Comparison of ENCODE assay signal across 17 cellular contexts in genomic region chr18:79479761-79480161, GRCh38.
DNase-seq lines count a peak whose midpoint lies in the region; ATAC-seq and TF ChIP-seq lines count a peak whose summit lies in the region.
"Had no signal": no experiment of that assay in that cellular context is flagged by ENCODE, and none has a peak within 500 bp of the region (broad histone marks: within the 10 kb centered on the region; RNA-seq: fewer than 3 reads in every experiment).

No MANE protein-coding gene starts in this region.

- no peaks in the 10 kb centered on the region for H3K79me2 ChIP-seq in Karpas-422 (ENCODE audit: low read length)

- no peak overlapping the region for H3K4me3 Mint-ChIP-seq in glutamatergic neuron (ENCODE audit: unreplicated experiment)
- H3K4me3 Mint-ChIP-seq: CD4-positive, alpha-beta memory T cell; H9 had no signal

- no peak for TF ChIP-seq EP300 in ovary (IDR thresholded peaks at IDR 0.05)

- H3K36me3 ChIP-seq in left ventricle myocardium inferior: peaks cover 4% of the 10 kb centered on the region
- no peaks in the 10 kb centered on the region for H3K36me3 ChIP-seq in ovary
- H3K36me3 ChIP-seq in aorta (ENCODE audit: control insufficient read depth in 1 of 2, insufficient read depth in 2 of 2, low read length in 1 of 2): no peaks in the 10 kb centered on the region
- H3K36me3 ChIP-seq in Karpas-422 (ENCODE audit: insufficient read depth, low read length): no peaks in the 10 kb centered on the region

- no peak overlapping the region for H2AFZ ChIP-seq in Karpas-422 (ENCODE audit: low read length)

- no peak overlapping the region for H3K4me3 ChIP-seq in left ventricle myocardium inferior
- no peak overlapping the region for H3K4me3 ChIP-seq in ovary
- H3K4me3 ChIP-seq in aorta (ENCODE audit: low read length in 2 of 2): no peak overlapping the region
- no peak overlapping the region for H3K4me3 ChIP-seq in Karpas-422 (ENCODE audit: low read length)
- H3K4me3 ChIP-seq: Peyer's patch had no signal

- H3K9ac ChIP-seq in Karpas-422 (ENCODE audit: low read length): no peak overlapping the region

- no peak for TF ChIP-seq POLR2A in ovary (IDR thresholded peaks at IDR 0.05)

- ATAC-seq in aorta (ENCODE audit: low FRiP score): no peak

- DNase-seq in left ventricle myocardium inferior: peak; percentile 6
- DNase-seq in cardiac septum (ENCODE audit: low spot score): no peak
- peak; percentile 16 for DNase-seq in glutamatergic neuron
- peak in 3 of 5 donors; percentile 16 to 29 (median 18) for DNase-seq in ovary
- DNase-seq in aorta: peak; percentile 38 to 67
- no peak for DNase-seq in Kasumi-1 (lab: John Stamatoyannopoulos, UW)
- DNase-seq in Karpas-422: no peak
- no peak for DNase-seq in GM20000 (ENCODE audit: low spot score)
- DNase-seq: AML-193; CD4-positive, alpha-beta memory T cell; H9; NCI-H1105; NCI-H1694; NCI-H2227 treated with DMSO at 0.1 percent for 48 hours; NCI-H524; SIG-M5 had no signal

- H3K27ac Mint-ChIP-seq in glutamatergic neuron (ENCODE audit: unreplicated experiment): no peak overlapping the region

- no peak for TF ChIP-seq CTCF in left ventricle myocardium inferior (IDR thresholded peaks at IDR 0.05; ENCODE audit: borderline replicate concordance)
- no peak for TF ChIP-seq CTCF in glutamatergic neuron (IDR thresholded peaks at IDR 0.05; ENCODE audit: partially characterized antibody, unreplicated experiment)
- no peak for TF ChIP-seq CTCF in ovary (IDR thresholded peaks at IDR 0.05)
- no peak for TF ChIP-seq CTCF in GM20000 (IDR thresholded peaks at IDR 0.05; ENCODE audit: extremely low read depth, missing control alignments)

- H3K27me3 ChIP-seq in left ventricle myocardium inferior (ENCODE audit: low read depth): no peaks in the 10 kb centered on the region
- no peaks in the 10 kb centered on the region for H3K27me3 ChIP-seq in ovary
- H3K27me3 ChIP-seq in aorta (ENCODE audit: control insufficient read depth in 1 of 2, insufficient read depth in 2 of 2, low read length in 1 of 2): no peaks in the 10 kb centered on the region
- H3K27me3 ChIP-seq in Karpas-422 (ENCODE audit: low read length): no peaks in the 10 kb centered on the region
- H3K27me3 ChIP-seq: Peyer's patch had no signal

- no peak overlapping the region for H3K4me2 ChIP-seq in Karpas-422 (ENCODE audit: low read depth, low read length, poor library complexity, severe bottlenecking)

- no peaks in the 10 kb centered on the region for H3K4me1 Mint-ChIP-seq in glutamatergic neuron (ENCODE audit: low read depth, unreplicated experiment)

- no peaks in the 10 kb centered on the region for H3K9me2 ChIP-seq in Karpas-422 (replicated peaks; ENCODE audit: insufficient read depth, low read length)

- no peaks in the 10 kb centered on the region for H4K20me1 ChIP-seq in Karpas-422 (ENCODE audit: insufficient read depth, low read depth, low read length)

- no peaks in the 10 kb centered on the region for H3K9me3 ChIP-seq in left ventricle myocardium inferior (replicated peaks)
- no peaks in the 10 kb centered on the region for H3K9me3 ChIP-seq in ovary
- no peaks in the 10 kb centered on the region for H3K9me3 ChIP-seq in aorta (ENCODE audit: control insufficient read depth, low read length)
- H3K9me3 ChIP-seq in Karpas-422 (ENCODE audit: low read length): no peaks in the 10 kb centered on the region
- H3K9me3 ChIP-seq: Peyer's patch had no signal

- H3K27ac ChIP-seq in left ventricle myocardium inferior (replicated peaks): no peak overlapping the region
- no peak overlapping the region for H3K27ac ChIP-seq in ovary
- no peak overlapping the region for H3K27ac ChIP-seq in aorta (ENCODE audit: low read depth in 1 of 2, low read length in 2 of 2)
- no peak overlapping the region for H3K27ac ChIP-seq in Karpas-422 (ENCODE audit: low read length)
- H3K27ac ChIP-seq: Peyer's patch had no signal

- H3K36me3 Mint-ChIP-seq in glutamatergic neuron (ENCODE audit: unreplicated experiment): peaks cover 8% of the 10 kb centered on the region

- H3K4me1 ChIP-seq in left ventricle myocardium inferior (peaks cover under 1% of the 10 kb centered on the region), ovary (ENCODE audit: insufficient read depth) (peaks cover 3% of the 10 kb centered on the region), aorta (ENCODE audit: control insufficient read depth in 1 of 2, insufficient read depth in 2 of 2, low read length in 2 of 2) (no peaks in the 10 kb centered on the region), Karpas-422 (ENCODE audit: low read length) (no peaks in the 10 kb centered on the region)
- H3K4me1 ChIP-seq: Peyer's patch had no signal

- H3K9me3 Mint-ChIP-seq in glutamatergic neuron (ENCODE audit: unreplicated experiment): peaks cover 5% of the 10 kb centered on the region
- H3K9me3 Mint-ChIP-seq: H9 had no signal

- intact Hi-C loops in left ventricle myocardium inferior (cut with micrococcal nuclease) (no loop called here), cardiac septum (cut with DNase I) (no loop called here), ovary (cut with DNase I) (loop anchor here in 1 of 4 donors (10.0 kb wide), 1 partner anchor 165 kb away; no protein-coding TSS in a partner anchor), aorta (cut with DNase I) (no loop called here)

- WGBS in ovary, 3 donors: 88 to 95% (median 92%) methylated on average over 20 of the region's 20 CpGs
- 94 to 95% methylated on average over 20 of the region's 20 CpGs for WGBS in aorta, 2 donors

- peaks cover 4% of the 10 kb centered on the region for H3K27me3 Mint-ChIP-seq in glutamatergic neuron (ENCODE audit: unreplicated experiment)
- H3K27me3 Mint-ChIP-seq: CD4-positive, alpha-beta memory T cell had no signal

Comparison
In these comparisons a context has a peak if more than half of its experiments do, and no peak if none do; other contexts are left out.
1. DNase-seq: peak in left ventricle myocardium inferior (single experiment), glutamatergic neuron (single experiment), ovary (3 of 5) and aorta (2 of 2); none in cardiac septum (single experiment), Kasumi-1 (0 of 2), Karpas-422 (single experiment) and GM20000 (single experiment).